ENCODE assay signal across 1 cellular context in genomic region chr15:72229947-72230196, GRCh38.
A peak's percentile ranks its signal among the peaks of the same experiment; 100 is the strongest.
TF ChIP-seq lines count a peak whose summit lies in the region.

No MANE protein-coding gene starts in this region.

TF ChIP-seq in HEK293, 187 proteins besides CTCF, POLR2A, EP300 and RAD21 (continued from another document):
- TF ChIP-seq REST (tag by site-specific recombination; IDR thresholded peaks at IDR 0.05) (0 out of 2 replicates have a peak, but pooled peaks have one; percentile 17), ZNF660 (tag by site-specific recombination; IDR thresholded peaks at IDR 0.05) (no peak), ZBTB48 (tag by site-specific recombination; IDR thresholded peaks at IDR 0.05) (no peak; the same call in 1 of the 2 replicates), ZFHX2 (tag by site-specific recombination; conservative IDR thresholded peaks at IDR 0.05) (no peak), OSR2 (tag by site-specific recombination; IDR thresholded peaks at IDR 0.05) (no peak), PRDM10 (tag by site-specific recombination; IDR thresholded peaks at IDR 0.05) (no peak), MYNN (tag by site-specific recombination; IDR thresholded peaks at IDR 0.05; ENCODE audit: borderline replicate concordance) (peak; percentile 51; the same call in 1 of the 2 replicates), ZNF280D (tag by site-specific recombination; IDR thresholded peaks at IDR 0.05) (no peak), SP2 (tag by site-specific recombination; IDR thresholded peaks at IDR 0.05) (no peak)
